Comparison of ENCODE assay signal across 15 cellular contexts in the genomic region with DNA sequence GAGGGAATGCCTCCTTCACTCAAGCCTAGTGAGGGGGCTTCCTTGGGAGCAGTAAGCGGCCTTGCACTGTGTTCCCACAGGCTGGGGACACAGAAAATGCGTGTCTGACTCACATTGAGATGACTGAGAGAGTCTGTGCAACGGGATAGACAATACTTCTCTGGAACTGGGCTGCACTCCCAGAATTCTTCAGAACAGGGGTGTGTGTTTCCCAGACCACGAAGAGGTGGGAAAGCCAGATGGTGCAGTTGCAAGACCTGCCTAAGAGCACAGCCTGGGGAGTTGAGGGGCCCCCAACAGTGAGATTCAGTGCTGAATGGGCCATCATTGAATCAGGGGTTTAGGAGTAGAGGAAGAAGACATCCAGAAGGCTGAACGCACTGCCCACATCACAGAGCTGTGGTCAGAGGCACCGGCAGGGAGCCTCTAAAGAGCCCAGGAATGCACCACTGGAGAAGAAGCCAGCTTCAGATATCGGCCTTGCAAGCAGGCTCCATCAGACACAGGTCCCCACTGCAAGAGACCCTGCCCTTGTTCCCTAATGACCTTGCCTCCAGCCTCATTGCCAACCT. TPM values are rescaled to one million over a fixed set of nuclear protein-coding genes. Genes with fewer than 3 reads are reported as not detected.
"Had no signal": no experiment of that assay in that cellular context is flagged by ENCODE, and none has a peak within 500 bp of the region (broad histone marks: within the 10 kb centered on the region; RNA-seq: fewer than 3 reads in every experiment).

No MANE protein-coding gene starts in this region.

- H3K4me3 ChIP-seq: coronary artery, smooth muscle cell, stomach had no signal

- H3K36me3 ChIP-seq: stomach had no signal

- H3K9ac ChIP-seq: parathyroid adenoma had no signal

- DNase-seq: activated B cell treated with CpG ODN at 0.5 μM for 24 hours; activated CD4-positive, alpha-beta memory T cell treated with anti-CD3 and anti-CD28 coated beads, Interleukin-2, amount 10 ng/mL, durations not matched to agents 7 days and 5 days; activated CD4-positive, alpha-beta T cell treated with anti-CD3 and anti-CD28 coated beads for 48 hours; activated CD8-positive, alpha-beta memory T cell treated with anti-CD3 and anti-CD28 coated beads, Interleukin-2, amount 10 ng/mL, durations not matched to agents 7 days and 5 days; activated naive CD4-positive, alpha-beta T cell treated with Interleukin-2 at 50 U/mL for 16 hours; activated naive CD8-positive, alpha-beta T cell treated with anti-CD3 and anti-CD28 coated beads, Interleukin-2, amount 10 ng/mL, durations not matched to agents 7 days and 5 days; mesendoderm; naive thymus-derived CD4-positive, alpha-beta T cell; stimulated activated CD4-positive, alpha-beta T cell treated with anti-CD3 and anti-CD28 coated beads, Interleukin-4, amount 100 ng/mL, for 1 hour; stomach had no signal

- H3K9me3 ChIP-seq: stomach had no signal

- ATAC-seq: activated CD8-positive, alpha-beta memory T cell treated with anti-CD3 and anti-CD28 coated beads, Interleukin-2, amount 10 ng/mL, durations not matched to agents 7 days and 5 days; activated T-helper 17 cell treated with anti-CD3 and anti-CD28 coated beads, Interleukin-2, amount 50 U/mL, for 72 hours; naive thymus-derived CD4-positive, alpha-beta T cell; sciatic nerve had no signal

- H3K27ac ChIP-seq: coronary artery, parathyroid adenoma, stomach had no signal

- H3K4me2 ChIP-seq: smooth muscle cell had no signal

RNA-seq across cellular contexts. Expression of a gene that starts 49.3 kb away (rescaled TPM):
- total RNA-seq: activated B cell treated with CpG ODN at 0.5 μM for 24 hours; activated CD4-positive, alpha-beta memory T cell treated with anti-CD3 and anti-CD28 coated beads, Interleukin-2, amount 10 ng/mL, durations not matched to agents 7 days and 5 days; activated CD8-positive, alpha-beta memory T cell treated with anti-CD3 and anti-CD28 coated beads, Interleukin-2, amount 10 ng/mL, durations not matched to agents 7 days and 5 days; activated naive CD8-positive, alpha-beta T cell treated with anti-CD3 and anti-CD28 coated beads, Interleukin-2, amount 10 ng/mL, durations not matched to agents 7 days and 5 days; activated T-helper 17 cell treated with anti-CD3 and anti-CD28 coated beads, Interleukin-2, amount 50 U/mL, for 72 hours had no signal
